8 cellular contexts compared by ENCODE assay signal in the genomic region with DNA sequence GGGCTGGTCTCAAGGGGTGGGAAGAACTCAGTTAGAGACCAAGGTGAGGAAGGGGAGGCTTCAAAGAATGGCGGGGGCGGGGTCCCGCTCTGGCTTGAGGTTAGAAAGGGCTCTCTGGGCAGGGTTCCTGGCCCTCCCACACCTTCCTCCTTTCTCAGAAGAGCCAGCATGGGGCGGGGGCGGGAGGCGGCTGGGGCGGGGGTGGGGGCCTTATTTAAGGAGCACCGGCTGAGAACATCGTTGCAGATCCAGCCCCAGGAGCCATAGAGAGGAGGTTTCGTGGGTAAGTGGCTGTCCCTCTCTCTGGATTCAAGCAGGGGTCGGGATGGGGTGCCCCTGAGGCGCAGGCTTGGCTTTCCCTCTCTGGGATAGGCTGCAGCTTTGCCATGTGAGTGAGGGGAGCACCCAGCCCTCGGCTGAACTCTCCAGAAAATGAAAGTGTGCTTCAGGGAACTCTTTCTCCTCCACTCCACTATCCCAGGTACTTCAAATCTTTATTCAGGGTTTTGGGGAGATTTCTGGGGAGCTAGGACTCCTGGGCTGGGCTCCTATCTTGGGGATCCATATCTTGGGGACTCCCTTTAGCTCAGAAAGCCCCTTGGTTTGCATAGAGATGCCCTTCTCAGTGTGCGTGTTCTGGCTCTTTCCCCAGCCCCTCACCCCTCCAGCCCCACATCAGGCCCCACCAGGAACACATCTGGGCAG. TPM values are rescaled to one million over a fixed set of nuclear protein-coding genes. Genes with fewer than 3 reads are reported as not detected.
DNase-seq lines count a peak whose midpoint lies in the region; TF ChIP-seq lines count a peak whose summit lies in the region.

No MANE protein-coding gene starts in this region.

- peaks cover 16% of the 10 kb centered on the region for H3K36me3 Mint-ChIP-seq in activated T-helper 1 cell treated with anti-CD3 and anti-CD28 coated beads, Interleukin-12 subunit alpha, Interleukin-12 subunit beta, Interleukin-2, Interleukin-4 antibody, amounts not matched to agents 30 ng/mL and 10 ng/mL and 1 ng/mL, durations not matched to agents 14 hours and 24 hours and 36 hours (ENCODE audit: low read depth)

- DNase-seq in activated naive CD4-positive, alpha-beta T cell treated with Interleukin-2 at 50 U/mL for 16 hours: peak; percentile 44
- no peak for DNase-seq in activated naive CD4-positive, alpha-beta T cell treated with anti-CD3 and anti-CD28 coated beads, Interleukin-2, amount 50 U/mL, for 16 hours
- peak; percentile 61 for DNase-seq in activated T-helper 1 cell treated with anti-CD3 and anti-CD28 coated beads, Interleukin-12 subunit alpha, Interleukin-12 subunit beta, Interleukin-2, Interleukin-4 antibody, amounts not matched to agents 30 ng/mL and 10 ng/mL and 1 ng/mL, durations not matched to agents 14 hours and 24 hours and 36 hours (ENCODE audit: low spot score)
- DNase-seq in tibial nerve (ENCODE audit: low spot score in 2 of 2): no peak
- DNase-seq in globus pallidus (ENCODE audit: low spot score): no peak
- DNase-seq in HCEC 1CT: no peak
- no peak for DNase-seq in NCI-H1048 (lab: John Stamatoyannopoulos, UW)

- intact Hi-C loops in activated T-helper 1 cell treated with anti-CD3 and anti-CD28 coated beads, Interleukin-12 subunit alpha, Interleukin-12 subunit beta, Interleukin-2, Interleukin-4 antibody, amounts not matched to agents 30 ng/mL and 10 ng/mL and 1 ng/mL, durations not matched to agents 14 hours and 24 hours and 36 hours (cut with micrococcal nuclease): loop anchor here (1.0 kb wide), 1 partner anchor 15 kb away; no protein-coding TSS in a partner anchor

- peak overlapping the region; percentile 86 for H3K27ac Mint-ChIP-seq in activated T-helper 1 cell treated with anti-CD3 and anti-CD28 coated beads, Interleukin-12 subunit alpha, Interleukin-12 subunit beta, Interleukin-2, Interleukin-4 antibody, amounts not matched to agents 30 ng/mL and 10 ng/mL and 1 ng/mL, durations not matched to agents 14 hours and 24 hours and 36 hours

- H3K27ac ChIP-seq in liver (ENCODE audit: low read depth in 1 of 2, low read length in 2 of 2) (peak overlapping the region; percentile 47 to 85), tibial nerve (peak overlapping the region in 1 of 4 donors; percentile 60)

- no peak for TF ChIP-seq EP300 in tibial nerve (IDR thresholded peaks at IDR 0.05)

- H3K36me3 ChIP-seq in liver (ENCODE audit: control insufficient read depth in 4 of 4, insufficient read depth in 3 of 4, low read depth in 1 of 4, low read length in 3 of 4) (no peaks in the 10 kb centered on the region), tibial nerve (no peaks in the 10 kb centered on the region)

- no peaks in the 10 kb centered on the region for H3K27me3 Mint-ChIP-seq in activated T-helper 1 cell treated with anti-CD3 and anti-CD28 coated beads, Interleukin-12 subunit alpha, Interleukin-12 subunit beta, Interleukin-2, Interleukin-4 antibody, amounts not matched to agents 30 ng/mL and 10 ng/mL and 1 ng/mL, durations not matched to agents 14 hours and 24 hours and 36 hours (ENCODE audit: insufficient read depth)

- peak overlapping the region; percentile 98 for H3K4me3 Mint-ChIP-seq in activated T-helper 1 cell treated with anti-CD3 and anti-CD28 coated beads, Interleukin-12 subunit alpha, Interleukin-12 subunit beta, Interleukin-2, Interleukin-4 antibody, amounts not matched to agents 30 ng/mL and 10 ng/mL and 1 ng/mL, durations not matched to agents 14 hours and 24 hours and 36 hours

- WGBS in liver: 13% methylated on average over 14 of the region's 14 CpGs
- 3 to 11% methylated on average over 9 to 10 of the region's 14 CpGs for WGBS in tibial nerve, 2 donors

- no peaks in the 10 kb centered on the region for H3K27me3 ChIP-seq in liver (ENCODE audit: control insufficient read depth in 4 of 4, insufficient read depth in 4 of 4, low read length in 3 of 4)
- peaks cover 0 to 25% of the 10 kb centered on the region in 2 donors for H3K27me3 ChIP-seq in tibial nerve

- H3K9me3 ChIP-seq in liver (ENCODE audit: control insufficient read depth in 4 of 4, low read length in 3 of 4) (no peaks in the 10 kb centered on the region), tibial nerve (no peaks in the 10 kb centered on the region)

- peaks cover 0 to 35% (median 28%) of the 10 kb centered on the region in 4 donors for H3K4me1 ChIP-seq in liver (ENCODE audit: control insufficient read depth in 4 of 4, insufficient read depth in 4 of 4, low read length in 3 of 4)
- peaks cover 0 to 45% (median 15%) of the 10 kb centered on the region in 4 donors for H3K4me1 ChIP-seq in tibial nerve

- H3K4me1 Mint-ChIP-seq in activated T-helper 1 cell treated with anti-CD3 and anti-CD28 coated beads, Interleukin-12 subunit alpha, Interleukin-12 subunit beta, Interleukin-2, Interleukin-4 antibody, amounts not matched to agents 30 ng/mL and 10 ng/mL and 1 ng/mL, durations not matched to agents 14 hours and 24 hours and 36 hours (ENCODE audit: low read depth): peaks cover 62% of the 10 kb centered on the region

- no peak for TF ChIP-seq POLR2A in tibial nerve (IDR thresholded peaks at IDR 0.05)

- H3K9me3 Mint-ChIP-seq in activated T-helper 1 cell treated with anti-CD3 and anti-CD28 coated beads, Interleukin-12 subunit alpha, Interleukin-12 subunit beta, Interleukin-2, Interleukin-4 antibody, amounts not matched to agents 30 ng/mL and 10 ng/mL and 1 ng/mL, durations not matched to agents 14 hours and 24 hours and 36 hours: no peaks in the 10 kb centered on the region

- peak overlapping the region; percentile 53 to 95 (median 70) for H3K4me3 ChIP-seq in liver (ENCODE audit: low read depth in 1 of 3, low read length in 3 of 3)
- H3K4me3 ChIP-seq in tibial nerve: peak overlapping the region in 3 of 4 donors; percentile 11 to 22 (median 15)

- H3K9ac ChIP-seq in liver (ENCODE audit: low read depth in 1 of 2, low read length in 2 of 2): peak overlapping the region in 1 of 2 donors; percentile 69

- TF ChIP-seq RAD21 in liver (IDR thresholded peaks at IDR 0.05): no peak

- TF ChIP-seq CTCF in liver (IDR thresholded peaks at IDR 0.05; ENCODE audit: low read depth, low read length, missing input control) (no peak), tibial nerve (IDR thresholded peaks at IDR 0.05) (no peak)

TF ChIP-seq in liver, 16 proteins besides CTCF, POLR2A, EP300 and RAD21 (continues in another document):
- no peak for TF ChIP-seq TAF1 (conservative IDR thresholded peaks at IDR 0.05)
- no peak for TF ChIP-seq RXRA (IDR thresholded peaks at IDR 0.05)
- TF ChIP-seq, protein P1, sequence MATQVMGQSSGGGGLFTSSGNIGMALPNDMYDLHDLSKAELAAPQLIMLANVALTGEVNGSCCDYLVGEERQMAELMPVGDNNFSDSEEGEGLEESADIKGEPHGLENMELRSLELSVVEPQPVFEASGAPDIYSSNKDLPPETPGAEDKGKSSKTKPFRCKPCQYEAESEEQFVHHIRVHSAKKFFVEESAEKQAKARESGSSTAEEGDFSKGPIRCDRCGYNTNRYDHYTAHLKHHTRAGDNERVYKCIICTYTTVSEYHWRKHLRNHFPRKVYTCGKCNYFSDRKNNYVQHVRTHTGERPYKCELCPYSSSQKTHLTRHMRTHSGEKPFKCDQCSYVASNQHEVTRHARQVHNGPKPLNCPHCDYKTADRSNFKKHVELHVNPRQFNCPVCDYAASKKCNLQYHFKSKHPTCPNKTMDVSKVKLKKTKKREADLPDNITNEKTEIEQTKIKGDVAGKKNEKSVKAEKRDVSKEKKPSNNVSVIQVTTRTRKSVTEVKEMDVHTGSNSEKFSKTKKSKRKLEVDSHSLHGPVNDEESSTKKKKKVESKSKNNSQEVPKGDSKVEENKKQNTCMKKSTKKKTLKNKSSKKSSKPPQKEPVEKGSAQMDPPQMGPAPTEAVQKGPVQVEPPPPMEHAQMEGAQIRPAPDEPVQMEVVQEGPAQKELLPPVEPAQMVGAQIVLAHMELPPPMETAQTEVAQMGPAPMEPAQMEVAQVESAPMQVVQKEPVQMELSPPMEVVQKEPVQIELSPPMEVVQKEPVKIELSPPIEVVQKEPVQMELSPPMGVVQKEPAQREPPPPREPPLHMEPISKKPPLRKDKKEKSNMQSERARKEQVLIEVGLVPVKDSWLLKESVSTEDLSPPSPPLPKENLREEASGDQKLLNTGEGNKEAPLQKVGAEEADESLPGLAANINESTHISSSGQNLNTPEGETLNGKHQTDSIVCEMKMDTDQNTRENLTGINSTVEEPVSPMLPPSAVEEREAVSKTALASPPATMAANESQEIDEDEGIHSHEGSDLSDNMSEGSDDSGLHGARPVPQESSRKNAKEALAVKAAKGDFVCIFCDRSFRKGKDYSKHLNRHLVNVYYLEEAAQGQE (IDR thresholded peaks at IDR 0.05): no peak

RNA-seq across cellular contexts. Expression of a gene that starts 3.3 kb away (rescaled TPM):
- total RNA-seq in activated T-helper 1 cell treated with anti-CD3 and anti-CD28 coated beads, Interleukin-12 subunit alpha, Interleukin-12 subunit beta, Interleukin-2, Interleukin-4 antibody, amounts not matched to agents 30 ng/mL and 10 ng/mL and 1 ng/mL, durations not matched to agents 14 hours and 24 hours and 36 hours: 59.0 and 59.4 TPM in 2 replicates
- total RNA-seq in liver (10 to 100 TPM; 14.4 to 14.6 TPM), tibial nerve (100 to 1,000 TPM in 3 of 4 donors, 10 to 100 TPM in 1; 86.4 to 195 (median 131) TPM)
- polyA plus RNA-seq in liver: 10 to 100 TPM; 33.6 to 36.1 TPM

RNA-seq across cellular contexts. Expression of a gene that starts 15.0 kb away (rescaled TPM):
- 14.5 and 18.5 TPM in 2 replicates for total RNA-seq in activated T-helper 1 cell treated with anti-CD3 and anti-CD28 coated beads, Interleukin-12 subunit alpha, Interleukin-12 subunit beta, Interleukin-2, Interleukin-4 antibody, amounts not matched to agents 30 ng/mL and 10 ng/mL and 1 ng/mL, durations not matched to agents 14 hours and 24 hours and 36 hours
- 1 to 10 TPM; 4.4 to 5.8 TPM for total RNA-seq in liver
- 10 to 100 TPM; 14.3 to 14.4 TPM for polyA plus RNA-seq in liver
- total RNA-seq in tibial nerve: 10 to 100 TPM; 25.8 to 51.1 (median 46.2) TPM

RNA-seq across cellular contexts. Expression of a gene that starts 15.7 kb away (rescaled TPM):
- 0.29 and 0.37 TPM in 2 replicates for total RNA-seq in activated T-helper 1 cell treated with anti-CD3 and anti-CD28 coated beads, Interleukin-12 subunit alpha, Interleukin-12 subunit beta, Interleukin-2, Interleukin-4 antibody, amounts not matched to agents 30 ng/mL and 10 ng/mL and 1 ng/mL, durations not matched to agents 14 hours and 24 hours and 36 hours
- total RNA-seq in liver (under 1 TPM in 1 of 2 donors, not detected in 1; 0.09 TPM), tibial nerve (1 to 10 TPM in 1 of 4 donors, not detected in 3; 1.4 TPM)
- polyA plus RNA-seq in liver: under 1 TPM in 1 of 2 donors, not detected in 1; 0.24 TPM

RNA-seq across cellular contexts. Expression of a gene that starts 17.1 kb away (rescaled TPM):
- total RNA-seq in activated T-helper 1 cell treated with anti-CD3 and anti-CD28 coated beads, Interleukin-12 subunit alpha, Interleukin-12 subunit beta, Interleukin-2, Interleukin-4 antibody, amounts not matched to agents 30 ng/mL and 10 ng/mL and 1 ng/mL, durations not matched to agents 14 hours and 24 hours and 36 hours: 9.9 and 10.6 TPM in 2 replicates
- under 1 TPM; 0.56 to 0.59 TPM for total RNA-seq in liver
- polyA plus RNA-seq in liver: 1 to 10 TPM in 1 of 2 donors, under 1 TPM in 1; 0.84 to 1.3 TPM
- total RNA-seq in tibial nerve: 1 to 10 TPM in 1 of 4 donors, under 1 TPM in 3; 0.30 to 1.1 (median 0.70) TPM

RNA-seq across cellular contexts. Expression of a gene that starts 40.2 kb away (rescaled TPM):
- total RNA-seq in activated T-helper 1 cell treated with anti-CD3 and anti-CD28 coated beads, Interleukin-12 subunit alpha, Interleukin-12 subunit beta, Interleukin-2, Interleukin-4 antibody, amounts not matched to agents 30 ng/mL and 10 ng/mL and 1 ng/mL, durations not matched to agents 14 hours and 24 hours and 36 hours: 307 and 322 TPM in 2 replicates
- 1 to 10 TPM; 7.1 to 8.5 TPM for total RNA-seq in liver
- polyA plus RNA-seq in liver: 1 to 10 TPM; 1.8 to 7.2 TPM
- 10 to 100 TPM; 19.3 to 49.2 (median 31.8) TPM for total RNA-seq in tibial nerve

Comparison
In these comparisons a context has a peak if more than half of its experiments do, and no peak if none do; other contexts are left out.
1. DNase-seq: peak in activated naive CD4-positive, alpha-beta T cell treated with Interleukin-2 at 50 U/mL for 16 hours (single experiment) and activated T-helper 1 cell treated with anti-CD3 and anti-CD28 coated beads, Interleukin-12 subunit alpha, Interleukin-12 subunit beta, Interleukin-2, Interleukin-4 antibody, amounts not matched to agents 30 ng/mL and 10 ng/mL and 1 ng/mL, durations not matched to agents 14 hours and 24 hours and 36 hours (single experiment); none in activated naive CD4-positive, alpha-beta T cell treated with anti-CD3 and anti-CD28 coated beads, Interleukin-2, amount 50 U/mL, for 16 hours (single experiment), tibial nerve (0 of 2), globus pallidus (single experiment), HCEC 1CT (single experiment) and NCI-H1048 (single experiment).